In the genomic region with DNA sequence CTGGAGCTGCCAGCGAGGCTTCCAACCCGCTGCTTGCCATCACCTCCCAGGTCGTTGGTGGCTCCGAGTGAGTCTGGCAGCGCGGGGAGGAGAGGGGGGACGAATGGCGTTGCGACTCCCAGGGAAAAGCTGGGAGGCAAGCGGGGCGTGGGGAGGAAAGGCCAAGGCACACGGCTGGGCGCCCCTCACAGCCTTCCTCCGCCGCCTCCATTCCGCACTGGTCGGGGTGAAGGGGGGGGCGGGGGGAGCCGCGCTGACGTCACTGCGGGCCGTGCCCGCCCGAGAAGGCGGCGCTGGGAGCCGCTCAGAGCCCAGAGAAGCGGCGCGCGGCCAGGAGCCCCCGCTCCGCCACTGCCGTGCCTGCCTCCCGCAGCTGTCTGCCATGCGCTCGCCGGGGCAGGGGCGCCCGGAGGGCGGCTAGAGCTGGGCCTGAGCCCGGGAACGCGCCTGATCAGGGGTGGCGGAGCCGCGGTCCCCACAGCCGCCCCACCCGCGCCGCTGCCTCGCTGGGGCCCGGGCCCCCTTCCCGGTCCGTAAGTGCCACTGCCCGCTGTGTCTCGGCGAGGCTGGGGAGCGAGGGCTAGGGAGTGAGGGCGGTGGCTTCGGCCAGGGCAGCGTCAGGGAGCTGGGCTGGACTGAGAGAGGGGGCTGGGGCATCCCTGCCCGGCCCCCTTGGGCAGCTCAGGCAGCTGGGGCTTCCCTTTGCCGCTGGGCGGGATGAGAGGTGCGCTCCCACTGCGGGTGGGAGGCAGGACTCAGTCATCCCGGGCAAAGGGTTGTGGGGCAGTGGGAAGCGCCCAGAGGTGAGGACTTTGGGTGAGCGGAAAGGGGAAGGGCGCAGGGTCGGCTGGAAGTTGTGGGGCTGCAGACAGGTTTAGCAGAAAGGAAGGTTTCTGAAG, we compare ENCODE assay signal across 8 cellular contexts. TPM values are rescaled to one million over a fixed set of nuclear protein-coding genes. Genes with fewer than 3 reads are reported as not detected.
A peak's percentile ranks its signal among the peaks of the same experiment; 100 is the strongest.
DNase-seq lines count a peak whose midpoint lies in the region; ATAC-seq and TF ChIP-seq lines count a peak whose summit lies in the region.

No MANE protein-coding gene starts in this region.

- ATAC-seq in HG02571 (IDR thresholded peaks at IDR 0.05; ENCODE audit: unreplicated experiment) (no peak), psoas muscle (no peak), HG03521 (IDR thresholded peaks at IDR 0.05; ENCODE audit: unreplicated experiment) (no peak)

- H3K27me3 ChIP-seq in BE2C: peaks cover 4% of the 10 kb centered on the region; the same call in 1 of the 2 replicates
- H3K27me3 ChIP-seq in KMS-11 (ENCODE audit: insufficient read depth, low read depth): peaks cover 90% of the 10 kb centered on the region
- peaks cover 64 to 100% (median 98%) of the 10 kb centered on the region in 3 donors for H3K27me3 ChIP-seq in stomach
- H3K27me3 ChIP-seq in psoas muscle (ENCODE audit: insufficient read depth in 3 of 3, low read length in 2 of 3): peaks cover 0 to 98% (median 44%) of the 10 kb centered on the region in 3 donors

- peak; percentile 88 for DNase-seq in BE2C
- peak; percentile 34 to 61 for DNase-seq in NOMO-1 (lab: John Stamatoyannopoulos, UW; ENCODE audit: unreplicated experiment in 2 of 2)
- peak; percentile 39 to 90 (median 75) for DNase-seq in head of caudate nucleus
- DNase-seq in stomach: no peak
- DNase-seq in psoas muscle: no peak

- H3K27ac ChIP-seq in KMS-11: no peak overlapping the region
- H3K27ac ChIP-seq in stomach: no peak overlapping the region
- no peak overlapping the region for H3K27ac ChIP-seq in psoas muscle

- 4 to 13% (median 6%) methylated on average over 46 to 73 of the region's 73 CpGs for WGBS in stomach, 5 donors
- WGBS in psoas muscle, 3 donors: 3% methylated on average over 31 to 73 of the region's 73 CpGs

- intact Hi-C loops in head of caudate nucleus (cut with DNase I): no loop called here
- intact Hi-C loops in stomach (cut with DNase I; ENCODE audit: low total_unique reads): loop anchor here (5.0 kb wide), 1 partner anchor 70 kb away; no protein-coding TSS in a partner anchor
- intact Hi-C loops in psoas muscle (cut with DNase I): no loop called here

- H3K9me3 ChIP-seq in BE2C (no peaks in the 10 kb centered on the region), stomach (no peaks in the 10 kb centered on the region), psoas muscle (no peaks in the 10 kb centered on the region)

- no peaks in the 10 kb centered on the region for H4K20me1 ChIP-seq in KMS-11 (ENCODE audit: insufficient read depth)

- H3K4me3 ChIP-seq in BE2C (ENCODE audit: low read depth, low read length) (peak overlapping the region; percentile 92), KMS-11 (IDR thresholded peaks at IDR 0.05; ENCODE audit: insufficient read depth, low read depth, low read length) (no peak overlapping the region), stomach (peak overlapping the region in 2 of 4 donors; percentile 16 to 27), psoas muscle (no peak overlapping the region)

- TF ChIP-seq POLR2A in stomach (IDR thresholded peaks at IDR 0.05): no peak

- no peak for TF ChIP-seq EP300 in stomach (IDR thresholded peaks at IDR 0.05)

- H3K4me1 ChIP-seq in BE2C (peaks cover 21% of the 10 kb centered on the region), KMS-11 (ENCODE audit: low read depth, poor library complexity, severe bottlenecking) (peaks cover 5% of the 10 kb centered on the region), stomach (peaks cover 21 to 41% (median 34%) of the 10 kb centered on the region in 4 donors), psoas muscle (peaks cover 9% of the 10 kb centered on the region)

- no peak for TF ChIP-seq CTCF in BE2C (IDR thresholded peaks at IDR 0.05; ENCODE audit: low read depth, low read length)
- no peak for TF ChIP-seq CTCF in KMS-11 (conservative IDR thresholded peaks at IDR 0.05; ENCODE audit: low read depth, low read length)
- TF ChIP-seq CTCF in stomach (IDR thresholded peaks at IDR 0.05): no peak
- no peak for TF ChIP-seq CTCF in psoas muscle (IDR thresholded peaks at IDR 0.05)

- H3K4me2 ChIP-seq in KMS-11: peak overlapping the region; percentile 15; the same call in 1 of the 2 replicates

- H3K9ac ChIP-seq in KMS-11: no peak overlapping the region

- H3K36me3 ChIP-seq in BE2C (peaks cover 13% of the 10 kb centered on the region), KMS-11 (ENCODE audit: insufficient read depth) (no peaks in the 10 kb centered on the region), stomach (no peaks in the 10 kb centered on the region), psoas muscle (ENCODE audit: insufficient read depth in 1 of 2, low read depth in 1 of 2) (no peaks in the 10 kb centered on the region)

- no peaks in the 10 kb centered on the region for H3K79me2 ChIP-seq in KMS-11 (ENCODE audit: insufficient read depth, low read depth)

- no peak overlapping the region for H2AFZ ChIP-seq in KMS-11 (ENCODE audit: low read depth)

RNA-seq across cellular contexts. Expression of gene POLG, which starts 27.8 kb away (rescaled TPM):
- 101 TPM for polyA plus RNA-seq in BE2C (2012; ENCODE audit: insufficient read depth, insufficient read length, low read depth)
- total RNA-seq in stomach: 100 to 1,000 TPM in 2 of 5 donors, 10 to 100 TPM in 3; 42.4 to 172 (median 76.9) TPM
- polyA plus RNA-seq in stomach: 10 to 100 TPM; 22.7 to 40.5 (median 24.3) TPM
- total RNA-seq in psoas muscle: 10 to 100 TPM; 47.7 to 56.0 (median 51.1) TPM
- polyA plus RNA-seq in psoas muscle: 10 to 100 TPM; 32.6 to 64.5 (median 58.4) TPM

Comparison
In these comparisons a context has a peak if more than half of its experiments do, and no peak if none do; other contexts are left out.
1. DNase-seq: peak in BE2C (single experiment), NOMO-1 (2 of 2) and head of caudate nucleus (42 of 42); none in stomach (single experiment) and psoas muscle (0 of 2).